ENCODE assay signal across 12 cellular contexts in the genomic region with DNA sequence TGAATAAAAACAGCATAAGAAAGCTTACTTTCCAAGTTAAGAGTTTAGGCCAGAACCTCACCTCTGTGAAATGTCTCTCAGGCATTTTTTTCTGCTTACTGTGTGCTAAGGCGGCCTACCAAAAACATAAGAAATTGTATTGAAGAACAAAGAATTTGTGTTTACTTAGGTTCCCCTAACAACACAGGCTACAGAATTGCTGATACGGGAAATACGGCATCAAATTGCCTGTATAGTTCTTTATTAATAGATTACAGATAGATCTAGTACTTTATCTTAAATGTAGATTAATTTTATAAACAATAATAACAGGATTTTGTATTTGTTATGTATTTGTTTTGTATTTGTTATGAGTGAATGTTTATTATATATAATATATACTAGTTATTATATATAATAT. TPM values are rescaled to one million over a fixed set of nuclear protein-coding genes. Genes with fewer than 3 reads are reported as not detected.
"Had no signal": no experiment of that assay in that cellular context is flagged by ENCODE, and none has a peak within 500 bp of the region (broad histone marks: within the 10 kb centered on the region; RNA-seq: fewer than 3 reads in every experiment).

No MANE protein-coding gene starts in this region.

- H3K9ac ChIP-seq: GM23248, KMS-11 had no signal

- H3K4me3 ChIP-seq: GM23248, HAP-1 had no signal

- H3K27ac ChIP-seq: GM23248, KMS-11 had no signal

- FAIRE-seq: HTR-8/SVneo had no signal

- H3K36me3 ChIP-seq: HAP-1 had no signal

- H2AFZ ChIP-seq: GM23248 had no signal

- DNase-seq: GM23248, GOT3, H7, HFFc6, KBM-7 had no signal

- H3K4me2 ChIP-seq: KMS-11 had no signal

- ATAC-seq: HCT116 had no signal

RNA-seq across cellular contexts. Expression of gene ASIC5, which starts 12.9 kb away (rescaled TPM):
- total RNA-seq: GM23248, H4, H7, HFFc6, HT-29 had no signal
- polyA plus RNA-seq: GM23248, IgD-negative memory B cell had no signal

RNA-seq across cellular contexts. Expression of gene TDO2, which starts 50.3 kb away (rescaled TPM):
- total RNA-seq: GM23248, H7 had no signal
- polyA plus RNA-seq: GM23248, IgD-negative memory B cell had no signal
